Comparison of ENCODE assay signal across 27 cellular contexts in genomic region chr18:49669403-49669802, GRCh38.
DNase-seq lines count a peak whose midpoint lies in the region; ATAC-seq and TF ChIP-seq lines count a peak whose summit lies in the region.
"Had no signal": no experiment of that assay in that cellular context is flagged by ENCODE, and none has a peak within 500 bp of the region (broad histone marks: within the 10 kb centered on the region; RNA-seq: fewer than 3 reads in every experiment).

No MANE protein-coding gene starts in this region.

- peak overlapping the region; percentile 54 for H3K4me3 ChIP-seq in endodermal cell (ENCODE audit: low read length)
- no peak overlapping the region for H3K4me3 ChIP-seq in transverse colon
- H3K4me3 ChIP-seq: left lung, PC-9, psoas muscle, upper lobe of right lung had no signal

- TF ChIP-seq EP300 in transverse colon (IDR thresholded peaks at IDR 0.05; ENCODE audit: low read depth): no peak

- peaks cover 8% of the 10 kb centered on the region for H3K27me3 Mint-ChIP-seq in endodermal cell (ENCODE audit: insufficient read depth)
- H3K27me3 Mint-ChIP-seq in nephron (ENCODE audit: low read depth): no peaks in the 10 kb centered on the region

- no peak for TF ChIP-seq POLR2A in transverse colon (IDR thresholded peaks at IDR 0.05)

- H3K9ac ChIP-seq in endodermal cell (ENCODE audit: extremely low read depth, low read length, poor library complexity, severe bottlenecking): no peak overlapping the region

- H3K4me1 Mint-ChIP-seq in endodermal cell: peaks cover 36% of the 10 kb centered on the region
- H3K4me1 Mint-ChIP-seq in nephron: peaks cover 61% of the 10 kb centered on the region
- H3K4me1 Mint-ChIP-seq: activated CD4-positive, alpha-beta memory T cell treated with anti-CD3 and anti-CD28 coated beads, Interleukin-2, amount 10 ng/mL, durations not matched to agents 7 days and 5 days; immature natural killer cell; naive B cell; stimulated activated memory B cell treated with anti-CD40 and anti-IgM and Interleukin-4, amounts not matched to agents 10 μg/mL and 1 μg/mL and 100 μg/mL, for 72 hours had no signal

- no peak for TF ChIP-seq CTCF in endodermal cell (conservative IDR thresholded peaks at IDR 0.05)
- no peak for TF ChIP-seq CTCF in nephron (IDR thresholded peaks at IDR 0.05; ENCODE audit: unreplicated experiment in 3 of 3)
- TF ChIP-seq CTCF in transverse colon (IDR thresholded peaks at IDR 0.05): no peak

- peak overlapping the region; percentile 85 for H3K27ac Mint-ChIP-seq in endodermal cell
- H3K27ac Mint-ChIP-seq in nephron: peak overlapping the region; percentile 89 to 96 (median 94)
- H3K27ac Mint-ChIP-seq: activated CD4-positive, alpha-beta memory T cell treated with anti-CD3 and anti-CD28 coated beads, Interleukin-2, amount 10 ng/mL, durations not matched to agents 7 days and 5 days; activated T-helper 1 cell treated with anti-CD3 and anti-CD28 coated beads, Interleukin-12 subunit alpha, Interleukin-12 subunit beta, Interleukin-2, Interleukin-4 antibody, amounts not matched to agents 30 ng/mL and 10 ng/mL and 1 ng/mL, durations not matched to agents 14 hours and 24 hours and 36 hours; immature natural killer cell; naive B cell; stimulated activated memory B cell treated with anti-CD40 and anti-IgM and Interleukin-4, amounts not matched to agents 10 μg/mL and 1 μg/mL and 100 μg/mL, for 72 hours had no signal

- H3K27me3 ChIP-seq in endodermal cell (ENCODE audit: control insufficient read depth, insufficient read depth, low read length, poor library complexity, severe bottlenecking) (no peaks in the 10 kb centered on the region), transverse colon (no peaks in the 10 kb centered on the region)
- H3K27me3 ChIP-seq: left lung, upper lobe of right lung had no signal

- peak; percentile 19 for DNase-seq in NCI-H345 (lab: John Stamatoyannopoulos, UW)
- no peak for DNase-seq in NCI-H345 treated with DMSO at 0.1 percent for 48 hours (lab: John Stamatoyannopoulos, UW; ENCODE audit: unreplicated experiment)
- no peak for DNase-seq in endodermal cell
- DNase-seq in transverse colon: no peak
- no peak for DNase-seq in NCI-H1694 treated with DMSO at 0.1 percent for 48 hours (lab: John Stamatoyannopoulos, UW)
- DNase-seq: activated CD4-positive, alpha-beta memory T cell treated with anti-CD3 and anti-CD28 coated beads, Interleukin-2, amount 10 ng/mL, durations not matched to agents 7 days and 5 days; activated CD8-positive, alpha-beta memory T cell treated with anti-CD3 and anti-CD28 coated beads, Interleukin-2, amount 50 U/mL, for 4 hours; activated naive CD4-positive, alpha-beta T cell treated with Interleukin-2 at 50 U/mL for 16 hours; Caco-2; DND-41; GF-D8; immature natural killer cell; left lung; naive B cell; NCI-H1048; NCI-H1930; NCI-H526 treated with DMSO at 0.1 percent for 48 hours; PC-9; psoas muscle; stimulated activated CD4-positive, alpha-beta T cell treated with anti-CD3 and anti-CD28 coated beads, Interleukin-15, amount 100 ng/mL, for 24 hours; upper lobe of right lung had no signal

- H3K4me1 ChIP-seq in endodermal cell (ENCODE audit: control insufficient read depth, insufficient read depth, low read length): peaks cover 18% of the 10 kb centered on the region
- H3K4me1 ChIP-seq in transverse colon: peaks cover 0 to 9% (median 0%) of the 10 kb centered on the region in 4 donors
- H3K4me1 ChIP-seq: Caco-2, left lung, psoas muscle had no signal

- H3K4me3 Mint-ChIP-seq in endodermal cell (no peak overlapping the region), nephron (no peak overlapping the region)
- H3K4me3 Mint-ChIP-seq: activated CD4-positive, alpha-beta memory T cell treated with anti-CD3 and anti-CD28 coated beads, Interleukin-2, amount 10 ng/mL, durations not matched to agents 7 days and 5 days; activated T-helper 1 cell treated with anti-CD3 and anti-CD28 coated beads, Interleukin-12 subunit alpha, Interleukin-12 subunit beta, Interleukin-2, Interleukin-4 antibody, amounts not matched to agents 30 ng/mL and 10 ng/mL and 1 ng/mL, durations not matched to agents 14 hours and 24 hours and 36 hours; immature natural killer cell; naive B cell; stimulated activated memory B cell treated with anti-CD40 and anti-IgM and Interleukin-4, amounts not matched to agents 10 μg/mL and 1 μg/mL and 100 μg/mL, for 72 hours had no signal

- H3K9me3 Mint-ChIP-seq in endodermal cell: no peaks in the 10 kb centered on the region
- H3K9me3 Mint-ChIP-seq in nephron: no peaks in the 10 kb centered on the region
- H3K9me3 Mint-ChIP-seq: activated CD4-positive, alpha-beta memory T cell treated with anti-CD3 and anti-CD28 coated beads, Interleukin-2, amount 10 ng/mL, durations not matched to agents 7 days and 5 days; activated T-helper 1 cell treated with anti-CD3 and anti-CD28 coated beads, Interleukin-12 subunit alpha, Interleukin-12 subunit beta, Interleukin-2, Interleukin-4 antibody, amounts not matched to agents 30 ng/mL and 10 ng/mL and 1 ng/mL, durations not matched to agents 14 hours and 24 hours and 36 hours; immature natural killer cell; stimulated activated memory B cell treated with anti-CD40 and anti-IgM and Interleukin-4, amounts not matched to agents 10 μg/mL and 1 μg/mL and 100 μg/mL, for 72 hours had no signal

- intact Hi-C loops in transverse colon (cut with DNase I; ENCODE audit: low total_unique reads): no loop called here

- peaks cover 7% of the 10 kb centered on the region for H3K9me3 ChIP-seq in endodermal cell (ENCODE audit: control insufficient read depth, low read length)
- no peaks in the 10 kb centered on the region for H3K9me3 ChIP-seq in transverse colon
- H3K9me3 ChIP-seq: Caco-2, left lung, psoas muscle, upper lobe of right lung had no signal

- no peaks in the 10 kb centered on the region for H3K36me3 ChIP-seq in endodermal cell (ENCODE audit: control insufficient read depth, insufficient read depth, low read length)
- H3K36me3 ChIP-seq in transverse colon: no peaks in the 10 kb centered on the region
- H3K36me3 ChIP-seq: left lung, upper lobe of right lung had no signal

- ATAC-seq in HG02610 (IDR thresholded peaks at IDR 0.05; ENCODE audit: unreplicated experiment) (no peak), GM18511 (IDR thresholded peaks at IDR 0.05; ENCODE audit: unreplicated experiment) (no peak)
- ATAC-seq: stimulated activated memory B cell treated with anti-CD40 and anti-IgM and Interleukin-4, amounts not matched to agents 10 μg/mL and 1 μg/mL and 100 μg/mL, for 72 hours had no signal

- 59 to 82% methylated on average over 3 to 5 of the region's 5 CpGs for WGBS in endodermal cell (ENCODE audit: insufficient coverage in 1 of 2, insufficient read length in 1 of 2), 2 experiments
- 79 to 90% methylated on average over 5 of the region's 5 CpGs for WGBS in transverse colon (ENCODE audit: low coverage in 1 of 2), 2 donors

- H3K36me3 Mint-ChIP-seq in endodermal cell (ENCODE audit: low read depth): no peaks in the 10 kb centered on the region
- no peaks in the 10 kb centered on the region for H3K36me3 Mint-ChIP-seq in nephron (ENCODE audit: low read depth)
- H3K36me3 Mint-ChIP-seq: naive B cell; stimulated activated memory B cell treated with anti-CD40 and anti-IgM and Interleukin-4, amounts not matched to agents 10 μg/mL and 1 μg/mL and 100 μg/mL, for 72 hours had no signal

- H3K27ac ChIP-seq in endodermal cell (ENCODE audit: low read depth, low read length) (peak overlapping the region; percentile 58), transverse colon (peak overlapping the region in 3 of 4 donors; percentile 25 to 43 (median 33))
- H3K27ac ChIP-seq: C4-2B, PC-9, psoas muscle, upper lobe of right lung had no signal

- in situ Hi-C loops in transverse colon (cut with MboI; ENCODE audit: low pct_ligation_motif_present in 1 of 4, low pct_unique_long_range_greater_than_20kb in 1 of 4, low sequenced_read_pairs in 3 of 4): no loop called here
